Comparison of ENCODE assay signal across 21 cellular contexts in the genomic region with DNA sequence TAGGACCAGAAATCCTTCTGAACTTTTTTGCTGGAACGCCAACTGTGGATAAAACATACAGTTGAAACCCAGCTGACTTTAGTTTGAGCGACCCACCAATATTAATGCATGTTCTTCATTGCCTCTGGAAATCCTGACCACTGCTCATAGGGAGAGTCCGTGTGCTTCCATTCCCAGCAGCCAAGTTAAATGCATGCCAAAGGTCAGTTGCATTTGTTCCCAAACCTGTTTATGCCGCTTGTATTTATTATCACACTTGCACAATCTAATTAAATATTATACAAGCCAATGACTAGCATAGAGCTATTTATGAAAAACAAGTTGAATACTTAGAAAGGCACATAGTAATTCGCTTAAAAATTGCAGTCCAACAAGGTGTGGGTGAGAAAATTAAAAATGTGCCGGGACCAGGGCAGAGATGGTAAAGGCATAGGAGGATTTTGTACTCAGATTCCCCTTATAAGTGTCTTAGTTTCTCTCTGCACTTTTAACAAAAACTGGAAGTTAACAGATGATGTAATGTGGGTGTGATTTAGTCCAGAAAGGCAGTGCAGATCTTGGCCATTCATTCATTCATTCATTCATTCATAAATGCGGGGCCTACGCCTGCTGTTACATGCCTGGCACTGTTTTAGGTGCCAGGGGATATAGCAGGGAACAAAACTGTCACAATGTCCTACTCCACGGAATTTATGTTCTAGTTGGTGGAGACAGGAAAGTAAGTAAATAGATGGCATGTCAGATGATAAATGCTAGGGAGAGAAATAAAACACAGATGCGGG.
DNase-seq lines count a peak whose midpoint lies in the region; ATAC-seq, FAIRE-seq and TF ChIP-seq lines count a peak whose summit lies in the region.
"Had no signal": no experiment of that assay in that cellular context is flagged by ENCODE, and none has a peak within 500 bp of the region (broad histone marks: within the 10 kb centered on the region; RNA-seq: fewer than 3 reads in every experiment).

No MANE protein-coding gene starts in this region.

- TF ChIP-seq RAD21 in liver (IDR thresholded peaks at IDR 0.05) (peak; percentile 17 to 34), HepG2 (CRISPR knock-in tag; IDR thresholded peaks at IDR 0.05) (no peak)

- H3K4me3 Mint-ChIP-seq in brain: no peak overlapping the region
- no peak overlapping the region for H3K4me3 Mint-ChIP-seq in naive B cell
- H3K4me3 Mint-ChIP-seq: activated B cell treated with CpG ODN at 0.5 μM for 24 hours; activated CD4-positive, alpha-beta memory T cell treated with anti-CD3 and anti-CD28 coated beads, Interleukin-2, amount 10 ng/mL, durations not matched to agents 7 days and 5 days; H9 had no signal

- H3K4me1 ChIP-seq in liver (ENCODE audit: control insufficient read depth in 4 of 4, insufficient read depth in 4 of 4, low read length in 3 of 4) (peaks cover 3 to 26% (median 8%) of the 10 kb centered on the region in 4 donors), HepG2 (ENCODE audit: insufficient read depth, low read length) (no peaks in the 10 kb centered on the region)

- no peak for TF ChIP-seq EP300 in HepG2 (IDR thresholded peaks at IDR 0.05; ENCODE audit: low read depth in 2 of 2, low read length in 2 of 2)
- no peak for TF ChIP-seq EP300 in HepG2 (CRISPR knock-in tag; IDR thresholded peaks at IDR 0.05; ENCODE audit: borderline replicate concordance)

- in situ Hi-C loops in HepG2 (cut with HindIII; ENCODE audit: extremely low pct_ligation_motif_present, low pct_unique_long_range_greater_than_20kb): no loop called here

- no peak overlapping the region for H3K4me2 ChIP-seq in HepG2 (ENCODE audit: low read depth, low read length)

- H3K4me1 Mint-ChIP-seq in brain: peaks cover 38% of the 10 kb centered on the region
- H3K4me1 Mint-ChIP-seq in naive B cell: peaks cover 23 to 47% (median 33%) of the 10 kb centered on the region in 3 donors

- H4K20me1 ChIP-seq in HepG2 (ENCODE audit: insufficient read depth, low read length): no peaks in the 10 kb centered on the region

- CTCF ChIA-PET in HepG2 (lab: Yijun Ruan, JAX; ENCODE audit: low intra/inter-chr PET ratio, low total read pairs): no interaction called here

- intact Hi-C loops in HepG2 (cut with micrococcal nuclease; ENCODE audit: unreplicated experiment) (no loop called here), Right ventricle myocardium inferior (cut with DNase I) (no loop called here)

- TF ChIP-seq CTCF in liver (IDR thresholded peaks at IDR 0.05; ENCODE audit: low read depth, low read length, missing input control) (no peak), HepG2 (CRISPR knock-in tag; IDR thresholded peaks at IDR 0.05) (no peak), brain (conservative IDR thresholded peaks at IDR 0.05) (no peak)

- BruUV-seq in HepG2 (replicated peaks; lab: Mats Ljungman, UMichigan): no TSS peak

- no peaks in the 10 kb centered on the region for H3K9me3 Mint-ChIP-seq in brain
- H3K9me3 Mint-ChIP-seq in naive B cell: no peaks in the 10 kb centered on the region
- H3K9me3 Mint-ChIP-seq: activated B cell treated with CpG ODN at 0.5 μM for 24 hours; activated CD4-positive, alpha-beta memory T cell treated with anti-CD3 and anti-CD28 coated beads, Interleukin-2, amount 10 ng/mL, durations not matched to agents 7 days and 5 days; H9 had no signal

- no peak for TF ChIP-seq POLR2A in HepG2 (IDR thresholded peaks at IDR 0.05; ENCODE audit: insufficient read depth in 1 of 2, low read depth in 2 of 2, low read length in 2 of 2)

- no peak overlapping the region for H2AFZ ChIP-seq in HepG2 (ENCODE audit: low read length)

- POLR2A ChIA-PET in HepG2 (lab: Yijun Ruan, JAX): no interaction called here

- H3K36me3 Mint-ChIP-seq in brain: peaks cover 37% of the 10 kb centered on the region
- H3K36me3 Mint-ChIP-seq in naive B cell: peaks cover 0 to 11% of the 10 kb centered on the region in 2 donors

- no peak overlapping the region for H3K4me3 ChIP-seq in liver (ENCODE audit: low read depth in 1 of 3, low read length in 3 of 3)
- H3K4me3 ChIP-seq in HepG2 (replicated peaks in 1 of 3; ENCODE audit: insufficient read depth in 1 of 3, low read depth in 2 of 3, low read length in 3 of 3): no peak overlapping the region
- H3K4me3 ChIP-seq: esophagus muscularis mucosa, gastrocnemius medialis, lower lobe of right lung, psoas muscle, tibial artery had no signal

- H3K27ac Mint-ChIP-seq in brain (peak overlapping the region in 3 of 5 experiments; percentile 19 to 58 (median 29)), naive B cell (peak overlapping the region in 4 of 6 donors; percentile 3 to 53 (median 46))
- H3K27ac Mint-ChIP-seq: activated CD4-positive, alpha-beta memory T cell treated with anti-CD3 and anti-CD28 coated beads, Interleukin-2, amount 10 ng/mL, durations not matched to agents 7 days and 5 days; H9 had no signal

- H3K36me3 ChIP-seq in liver (ENCODE audit: control insufficient read depth in 4 of 4, insufficient read depth in 3 of 4, low read depth in 1 of 4, low read length in 3 of 4): peaks cover 0 to 2% (median 0%) of the 10 kb centered on the region in 4 donors
- no peaks in the 10 kb centered on the region for H3K36me3 ChIP-seq in HepG2 (replicated peaks in 1 of 2; ENCODE audit: control insufficient read depth in 1 of 2, insufficient read depth in 2 of 2, low read length in 2 of 2)
- H3K36me3 ChIP-seq: lower lobe of right lung had no signal

- no peak for FAIRE-seq in HepG2 (lab: Jason Lieb, UNC)

- WGBS in liver: 61% methylated on average over 10 of the region's 10 CpGs
- 95% methylated on average over 10 of the region's 10 CpGs for WGBS in HepG2 (ENCODE audit: low lambda C conversion rate)

- ATAC-seq in HepG2 (no peak), naive B cell (ENCODE audit: low read depth in 2 of 2) (no peak), HG03457 (IDR thresholded peaks at IDR 0.05; ENCODE audit: unreplicated experiment) (no peak), Right ventricle myocardium inferior (no peak)

- peaks cover 3% of the 10 kb centered on the region for H3K27me3 Mint-ChIP-seq in brain
- H3K27me3 Mint-ChIP-seq in naive B cell: no peaks in the 10 kb centered on the region
- H3K27me3 Mint-ChIP-seq: activated B cell treated with CpG ODN at 0.5 μM for 24 hours; activated CD4-positive, alpha-beta memory T cell treated with anti-CD3 and anti-CD28 coated beads, Interleukin-2, amount 10 ng/mL, durations not matched to agents 7 days and 5 days had no signal

- H3K27ac ChIP-seq in liver (ENCODE audit: low read depth in 1 of 2, low read length in 2 of 2): peak overlapping the region; percentile 64 to 77
- no peak overlapping the region for H3K27ac ChIP-seq in HepG2 (ENCODE audit: extremely low read length, insufficient read depth, low read length)
- no peak overlapping the region for H3K27ac ChIP-seq in caudate nucleus (ENCODE audit: low read depth, low read length)
- H3K27ac ChIP-seq: esophagus muscularis mucosa, lower lobe of right lung, psoas muscle, tibial artery had no signal

- H3K9ac ChIP-seq in liver (ENCODE audit: low read depth in 1 of 2, low read length in 2 of 2): no peak overlapping the region
- no peak overlapping the region for H3K9ac ChIP-seq in HepG2 (ENCODE audit: insufficient read depth, low read depth, low read length)

- DNase-seq in HepG2 (ENCODE audit: low spot score): no peak
- DNase-seq in naive B cell: no peak
- no peak for DNase-seq in stimulated activated CD4-positive, alpha-beta T cell treated with anti-CD3 and anti-CD28 coated beads, Interleukin-4, amount 100 ng/mL, for 1 hour
- DNase-seq in caudate nucleus (lab: John Stamatoyannopoulos, UW): no peak
- DNase-seq in Right ventricle myocardium inferior (ENCODE audit: missing footprints): no peak
- DNase-seq: activated B cell treated with CpG ODN at 0.5 μM for 24 hours; activated CD4-positive, alpha-beta memory T cell treated with anti-CD3 and anti-CD28 coated beads, Interleukin-2, amount 10 ng/mL, durations not matched to agents 7 days and 5 days; aorta; gastrocnemius medialis; H9; lower lobe of right lung; NCI-H1694 treated with DMSO at 0.1 percent for 48 hours; NCI-H526; psoas muscle; stimulated activated naive CD4-positive, alpha-beta T cell; T1000 had no signal

- no peaks in the 10 kb centered on the region for H3K27me3 ChIP-seq in liver (ENCODE audit: control insufficient read depth in 4 of 4, insufficient read depth in 4 of 4, low read length in 3 of 4)
- H3K27me3 ChIP-seq in HepG2 (ENCODE audit: control insufficient read depth in 1 of 2, insufficient read depth in 2 of 2, low read length in 2 of 2): no peaks in the 10 kb centered on the region
- H3K27me3 ChIP-seq: esophagus muscularis mucosa, gastrocnemius medialis, tibial artery had no signal

- H3K79me2 ChIP-seq in HepG2 (ENCODE audit: insufficient read depth, low read length): no peaks in the 10 kb centered on the region

- no peaks in the 10 kb centered on the region for H3K9me3 ChIP-seq in liver (ENCODE audit: control insufficient read depth in 4 of 4, low read length in 3 of 4)
- no peaks in the 10 kb centered on the region for H3K9me3 ChIP-seq in HepG2 (ENCODE audit: low read length)
- H3K9me3 ChIP-seq: esophagus muscularis mucosa, gastrocnemius medialis, lower lobe of right lung, psoas muscle, tibial artery had no signal

TF ChIP-seq in liver, 16 proteins besides CTCF, POLR2A, EP300 and RAD21 (continues in another document):
- peak in 1 of 2 donors; percentile 76 for TF ChIP-seq JUND (IDR thresholded peaks at IDR 0.05)
- TF ChIP-seq YY1 (IDR thresholded peaks at IDR 0.05): peak; percentile 81
- peak; percentile 37 for TF ChIP-seq FOXA2 (IDR thresholded peaks at IDR 0.05)
- peak; percentile 51 to 72 for TF ChIP-seq HNF4A (conservative IDR thresholded peaks at IDR 0.05)
- TF ChIP-seq TAF1 (conservative IDR thresholded peaks at IDR 0.05): no peak

TF ChIP-seq in HepG2, 621 proteins besides CTCF, POLR2A, EP300 and RAD21 (continues in another document):
- no peak for TF ChIP-seq EED (CRISPR knock-in tag; IDR thresholded peaks at IDR 0.05)

Comparison
In these comparisons a context has a peak if more than half of its experiments do, and no peak if none do; other contexts are left out.
1. H3K27ac ChIP-seq: peak in liver (2 of 2); none in HepG2 (single experiment) and caudate nucleus (single experiment).